In the genomic region with DNA sequence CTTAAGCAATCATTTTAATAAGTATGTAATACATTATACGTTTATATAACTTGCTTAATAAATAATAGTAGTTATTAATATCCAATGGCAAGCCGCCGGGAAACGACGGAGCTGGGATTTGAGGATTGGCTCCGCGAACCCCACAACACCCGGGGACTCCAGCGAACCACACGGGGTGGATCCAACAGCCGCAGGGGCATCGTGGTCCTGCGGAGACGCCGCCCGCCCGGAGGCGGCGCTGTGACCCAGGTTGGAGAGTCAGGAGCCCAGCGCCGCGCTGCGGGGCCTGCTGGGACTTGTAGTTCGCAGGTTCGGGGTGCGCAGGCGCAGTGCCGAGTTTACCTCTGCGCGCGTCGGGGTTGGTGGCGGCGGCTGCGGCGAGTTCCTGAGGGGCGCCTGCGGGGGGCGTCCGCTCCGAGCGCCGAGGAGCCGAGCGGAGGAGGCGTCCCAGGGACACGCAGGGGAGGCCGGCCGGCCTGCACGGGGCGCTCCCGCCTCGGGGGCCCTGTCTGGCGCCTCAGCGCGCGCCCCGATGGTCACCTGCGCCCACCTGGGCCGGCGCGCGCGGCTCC, we compare ENCODE assay signal across 1 cellular context.
TF ChIP-seq lines count a peak whose summit lies in the region.

A gene (plus strand): TSS at position 329 of the 572 bp plus-strand sequence. CDS start 204 bp downstream, at position 533.

TF ChIP-seq in HEK293, 187 proteins besides CTCF, POLR2A, EP300 and RAD21 (continued from another document and continues in another):
- TF ChIP-seq, protein P1, sequence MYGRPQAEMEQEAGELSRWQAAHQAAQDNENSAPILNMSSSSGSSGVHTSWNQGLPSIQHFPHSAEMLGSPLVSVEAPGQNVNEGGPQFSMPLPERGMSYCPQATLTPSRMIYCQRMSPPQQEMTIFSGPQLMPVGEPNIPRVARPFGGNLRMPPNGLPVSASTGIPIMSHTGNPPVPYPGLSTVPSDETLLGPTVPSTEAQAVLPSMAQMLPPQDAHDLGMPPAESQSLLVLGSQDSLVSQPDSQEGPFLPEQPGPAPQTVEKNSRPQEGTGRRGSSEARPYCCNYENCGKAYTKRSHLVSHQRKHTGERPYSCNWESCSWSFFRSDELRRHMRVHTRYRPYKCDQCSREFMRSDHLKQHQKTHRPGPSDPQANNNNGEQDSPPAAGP (tag by site-specific recombination; IDR thresholded peaks at IDR 0.05): peak; percentile 45; the same call in 1 of the 2 replicates
- TF ChIP-seq ZSCAN30 (tag by site-specific recombination; IDR thresholded peaks at IDR 0.05) (peak; percentile 80; the same call in 1 of the 2 replicates), RBAK (tag by site-specific recombination; IDR thresholded peaks at IDR 0.05) (peak; percentile 20; the same call in 1 of the 2 replicates), ZNF146 (tag by site-specific recombination; IDR thresholded peaks at IDR 0.05) (no peak), ZNF701 (tag by site-specific recombination; IDR thresholded peaks at IDR 0.05) (no peak), ZNF311 (tag by site-specific recombination; IDR thresholded peaks at IDR 0.05; ENCODE audit: borderline replicate concordance) (no peak), EGR2 (tag by site-specific recombination; IDR thresholded peaks at IDR 0.05; ENCODE audit: low read depth) (no peak), SCRT1 (tag by site-specific recombination; IDR thresholded peaks at IDR 0.05; ENCODE audit: borderline replicate concordance) (no peak), ZNF24 (tag by site-specific recombination; IDR thresholded peaks at IDR 0.05) (peak; percentile 52; the same call in 1 of the 2 replicates), KLF10 (tag by site-specific recombination; IDR thresholded peaks at IDR 0.05) (no peak), ZBTB17 (tag by site-specific recombination; IDR thresholded peaks at IDR 0.05) (peak; percentile 72), ZXDB (tag by site-specific recombination; IDR thresholded peaks at IDR 0.05) (peak; percentile 98), ZNF596 (tag by site-specific recombination; IDR thresholded peaks at IDR 0.05) (no peak), ZNF776 (tag by site-specific recombination; IDR thresholded peaks at IDR 0.05; ENCODE audit: borderline replicate concordance) (no peak), ZNF423 (tag by site-specific recombination; IDR thresholded peaks at IDR 0.05) (no peak), GFI1B (tag by site-specific recombination; IDR thresholded peaks at IDR 0.05) (no peak), ZNF121 (tag by site-specific recombination; IDR thresholded peaks at IDR 0.05) (no peak), ZNF548 (tag by site-specific recombination; IDR thresholded peaks at IDR 0.05) (no peak), ZNF571 (tag by site-specific recombination; IDR thresholded peaks at IDR 0.05) (no peak), OSR2 (tag by site-specific recombination; IDR thresholded peaks at IDR 0.05) (no peak), ZNF777 (tag by site-specific recombination; IDR thresholded peaks at IDR 0.05; ENCODE audit: borderline replicate concordance) (no peak), ZBTB48 (tag by site-specific recombination; IDR thresholded peaks at IDR 0.05) (no peak), SETDB1 (IDR thresholded peaks at IDR 0.05; ENCODE audit: insufficient read length, low read length) (no peak), GLIS1 (tag by site-specific recombination; IDR thresholded peaks at IDR 0.05) (peak; percentile 69)
- TF ChIP-seq, protein P2, sequence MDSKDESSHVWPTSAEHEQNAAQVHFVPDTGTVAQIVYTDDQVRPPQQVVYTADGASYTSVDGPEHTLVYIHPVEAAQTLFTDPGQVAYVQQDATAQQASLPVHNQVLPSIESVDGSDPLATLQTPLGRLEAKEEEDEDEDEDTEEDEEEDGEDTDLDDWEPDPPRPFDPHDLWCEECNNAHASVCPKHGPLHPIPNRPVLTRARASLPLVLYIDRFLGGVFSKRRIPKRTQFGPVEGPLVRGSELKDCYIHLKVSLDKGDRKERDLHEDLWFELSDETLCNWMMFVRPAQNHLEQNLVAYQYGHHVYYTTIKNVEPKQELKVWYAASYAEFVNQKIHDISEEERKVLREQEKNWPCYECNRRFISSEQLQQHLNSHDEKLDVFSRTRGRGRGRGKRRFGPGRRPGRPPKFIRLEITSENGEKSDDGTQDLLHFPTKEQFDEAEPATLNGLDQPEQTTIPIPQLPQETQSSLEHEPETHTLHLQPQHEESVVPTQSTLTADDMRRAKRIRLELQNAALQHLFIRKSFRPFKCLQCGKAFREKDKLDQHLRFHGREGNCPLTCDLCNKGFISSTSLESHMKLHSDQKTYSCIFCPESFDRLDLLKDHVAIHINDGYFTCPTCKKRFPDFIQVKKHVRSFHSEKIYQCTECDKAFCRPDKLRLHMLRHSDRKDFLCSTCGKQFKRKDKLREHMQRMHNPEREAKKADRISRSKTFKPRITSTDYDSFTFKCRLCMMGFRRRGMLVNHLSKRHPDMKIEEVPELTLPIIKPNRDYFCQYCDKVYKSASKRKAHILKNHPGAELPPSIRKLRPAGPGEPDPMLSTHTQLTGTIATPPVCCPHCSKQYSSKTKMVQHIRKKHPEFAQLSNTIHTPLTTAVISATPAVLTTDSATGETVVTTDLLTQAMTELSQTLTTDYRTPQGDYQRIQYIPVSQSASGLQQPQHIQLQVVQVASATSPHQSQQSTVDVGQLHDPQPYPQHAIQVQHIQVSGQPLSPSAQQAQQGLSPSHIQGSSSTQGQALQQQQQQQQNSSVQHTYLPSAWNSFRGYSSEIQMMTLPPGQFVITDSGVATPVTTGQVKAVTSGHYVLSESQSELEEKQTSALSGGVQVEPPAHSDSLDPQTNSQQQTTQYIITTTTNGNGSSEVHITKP (tag by site-specific recombination; IDR thresholded peaks at IDR 0.05): peak; percentile 74
- TF ChIP-seq, protein P3, sequence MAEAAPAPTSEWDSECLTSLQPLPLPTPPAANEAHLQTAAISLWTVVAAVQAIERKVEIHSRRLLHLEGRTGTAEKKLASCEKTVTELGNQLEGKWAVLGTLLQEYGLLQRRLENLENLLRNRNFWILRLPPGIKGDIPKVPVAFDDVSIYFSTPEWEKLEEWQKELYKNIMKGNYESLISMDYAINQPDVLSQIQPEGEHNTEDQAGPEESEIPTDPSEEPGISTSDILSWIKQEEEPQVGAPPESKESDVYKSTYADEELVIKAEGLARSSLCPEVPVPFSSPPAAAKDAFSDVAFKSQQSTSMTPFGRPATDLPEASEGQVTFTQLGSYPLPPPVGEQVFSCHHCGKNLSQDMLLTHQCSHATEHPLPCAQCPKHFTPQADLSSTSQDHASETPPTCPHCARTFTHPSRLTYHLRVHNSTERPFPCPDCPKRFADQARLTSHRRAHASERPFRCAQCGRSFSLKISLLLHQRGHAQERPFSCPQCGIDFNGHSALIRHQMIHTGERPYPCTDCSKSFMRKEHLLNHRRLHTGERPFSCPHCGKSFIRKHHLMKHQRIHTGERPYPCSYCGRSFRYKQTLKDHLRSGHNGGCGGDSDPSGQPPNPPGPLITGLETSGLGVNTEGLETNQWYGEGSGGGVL (tag by site-specific recombination; IDR thresholded peaks at IDR 0.05): no peak
- TF ChIP-seq, protein P4, sequence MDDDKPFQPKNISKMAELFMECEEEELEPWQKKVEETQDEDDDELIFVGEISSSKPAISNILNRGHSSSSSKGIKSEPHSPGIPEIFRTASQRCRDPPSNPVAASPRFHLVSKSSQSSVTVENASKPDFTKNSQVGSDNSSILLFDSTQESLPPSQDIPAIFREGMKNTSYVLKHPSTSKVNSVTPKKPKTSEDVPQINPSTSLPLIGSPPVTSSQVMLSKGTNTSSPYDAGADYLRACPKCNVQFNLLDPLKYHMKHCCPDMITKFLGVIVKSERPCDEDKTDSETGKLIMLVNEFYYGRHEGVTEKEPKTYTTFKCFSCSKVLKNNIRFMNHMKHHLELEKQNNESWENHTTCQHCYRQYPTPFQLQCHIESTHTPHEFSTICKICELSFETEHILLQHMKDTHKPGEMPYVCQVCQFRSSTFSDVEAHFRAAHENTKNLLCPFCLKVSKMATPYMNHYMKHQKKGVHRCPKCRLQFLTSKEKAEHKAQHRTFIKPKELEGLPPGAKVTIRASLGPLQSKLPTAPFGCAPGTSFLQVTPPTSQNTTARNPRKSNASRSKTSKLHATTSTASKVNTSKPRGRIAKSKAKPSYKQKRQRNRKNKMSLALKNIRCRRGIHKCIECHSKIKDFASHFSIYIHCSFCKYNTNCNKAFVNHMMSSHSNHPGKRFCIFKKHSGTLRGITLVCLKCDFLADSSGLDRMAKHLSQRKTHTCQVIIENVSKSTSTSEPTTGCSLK (tag by site-specific recombination; IDR thresholded peaks at IDR 0.05): no peak
- TF ChIP-seq, protein P5, sequence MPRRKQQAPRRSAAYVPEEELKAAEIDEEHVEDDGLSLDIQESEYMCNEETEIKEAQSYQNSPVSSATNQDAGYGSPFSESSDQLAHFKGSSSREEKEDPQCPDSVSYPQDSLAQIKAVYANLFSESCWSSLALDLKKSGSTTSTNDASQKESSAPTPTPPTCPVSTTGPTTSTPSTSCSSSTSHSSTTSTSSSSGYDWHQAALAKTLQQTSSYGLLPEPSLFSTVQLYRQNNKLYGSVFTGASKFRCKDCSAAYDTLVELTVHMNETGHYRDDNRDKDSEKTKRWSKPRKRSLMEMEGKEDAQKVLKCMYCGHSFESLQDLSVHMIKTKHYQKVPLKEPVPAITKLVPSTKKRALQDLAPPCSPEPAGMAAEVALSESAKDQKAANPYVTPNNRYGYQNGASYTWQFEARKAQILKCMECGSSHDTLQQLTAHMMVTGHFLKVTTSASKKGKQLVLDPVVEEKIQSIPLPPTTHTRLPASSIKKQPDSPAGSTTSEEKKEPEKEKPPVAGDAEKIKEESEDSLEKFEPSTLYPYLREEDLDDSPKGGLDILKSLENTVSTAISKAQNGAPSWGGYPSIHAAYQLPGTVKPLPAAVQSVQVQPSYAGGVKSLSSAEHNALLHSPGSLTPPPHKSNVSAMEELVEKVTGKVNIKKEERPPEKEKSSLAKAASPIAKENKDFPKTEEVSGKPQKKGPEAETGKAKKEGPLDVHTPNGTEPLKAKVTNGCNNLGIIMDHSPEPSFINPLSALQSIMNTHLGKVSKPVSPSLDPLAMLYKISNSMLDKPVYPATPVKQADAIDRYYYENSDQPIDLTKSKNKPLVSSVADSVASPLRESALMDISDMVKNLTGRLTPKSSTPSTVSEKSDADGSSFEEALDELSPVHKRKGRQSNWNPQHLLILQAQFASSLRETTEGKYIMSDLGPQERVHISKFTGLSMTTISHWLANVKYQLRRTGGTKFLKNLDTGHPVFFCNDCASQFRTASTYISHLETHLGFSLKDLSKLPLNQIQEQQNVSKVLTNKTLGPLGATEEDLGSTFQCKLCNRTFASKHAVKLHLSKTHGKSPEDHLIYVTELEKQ (tag by site-specific recombination; IDR thresholded peaks at IDR 0.05; ENCODE audit: borderline replicate concordance): no peak
- TF ChIP-seq, protein P6, sequence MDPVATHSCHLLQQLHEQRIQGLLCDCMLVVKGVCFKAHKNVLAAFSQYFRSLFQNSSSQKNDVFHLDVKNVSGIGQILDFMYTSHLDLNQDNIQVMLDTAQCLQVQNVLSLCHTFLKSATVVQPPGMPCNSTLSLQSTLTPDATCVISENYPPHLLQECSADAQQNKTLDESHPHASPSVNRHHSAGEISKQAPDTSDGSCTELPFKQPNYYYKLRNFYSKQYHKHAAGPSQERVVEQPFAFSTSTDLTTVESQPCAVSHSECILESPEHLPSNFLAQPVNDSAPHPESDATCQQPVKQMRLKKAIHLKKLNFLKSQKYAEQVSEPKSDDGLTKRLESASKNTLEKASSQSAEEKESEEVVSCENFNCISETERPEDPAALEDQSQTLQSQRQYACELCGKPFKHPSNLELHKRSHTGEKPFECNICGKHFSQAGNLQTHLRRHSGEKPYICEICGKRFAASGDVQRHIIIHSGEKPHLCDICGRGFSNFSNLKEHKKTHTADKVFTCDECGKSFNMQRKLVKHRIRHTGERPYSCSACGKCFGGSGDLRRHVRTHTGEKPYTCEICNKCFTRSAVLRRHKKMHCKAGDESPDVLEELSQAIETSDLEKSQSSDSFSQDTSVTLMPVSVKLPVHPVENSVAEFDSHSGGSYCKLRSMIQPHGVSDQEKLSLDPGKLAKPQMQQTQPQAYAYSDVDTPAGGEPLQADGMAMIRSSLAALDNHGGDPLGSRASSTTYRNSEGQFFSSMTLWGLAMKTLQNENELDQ (tag by site-specific recombination; IDR thresholded peaks at IDR 0.05; ENCODE audit: low read depth): no peak
- TF ChIP-seq, protein P7, sequence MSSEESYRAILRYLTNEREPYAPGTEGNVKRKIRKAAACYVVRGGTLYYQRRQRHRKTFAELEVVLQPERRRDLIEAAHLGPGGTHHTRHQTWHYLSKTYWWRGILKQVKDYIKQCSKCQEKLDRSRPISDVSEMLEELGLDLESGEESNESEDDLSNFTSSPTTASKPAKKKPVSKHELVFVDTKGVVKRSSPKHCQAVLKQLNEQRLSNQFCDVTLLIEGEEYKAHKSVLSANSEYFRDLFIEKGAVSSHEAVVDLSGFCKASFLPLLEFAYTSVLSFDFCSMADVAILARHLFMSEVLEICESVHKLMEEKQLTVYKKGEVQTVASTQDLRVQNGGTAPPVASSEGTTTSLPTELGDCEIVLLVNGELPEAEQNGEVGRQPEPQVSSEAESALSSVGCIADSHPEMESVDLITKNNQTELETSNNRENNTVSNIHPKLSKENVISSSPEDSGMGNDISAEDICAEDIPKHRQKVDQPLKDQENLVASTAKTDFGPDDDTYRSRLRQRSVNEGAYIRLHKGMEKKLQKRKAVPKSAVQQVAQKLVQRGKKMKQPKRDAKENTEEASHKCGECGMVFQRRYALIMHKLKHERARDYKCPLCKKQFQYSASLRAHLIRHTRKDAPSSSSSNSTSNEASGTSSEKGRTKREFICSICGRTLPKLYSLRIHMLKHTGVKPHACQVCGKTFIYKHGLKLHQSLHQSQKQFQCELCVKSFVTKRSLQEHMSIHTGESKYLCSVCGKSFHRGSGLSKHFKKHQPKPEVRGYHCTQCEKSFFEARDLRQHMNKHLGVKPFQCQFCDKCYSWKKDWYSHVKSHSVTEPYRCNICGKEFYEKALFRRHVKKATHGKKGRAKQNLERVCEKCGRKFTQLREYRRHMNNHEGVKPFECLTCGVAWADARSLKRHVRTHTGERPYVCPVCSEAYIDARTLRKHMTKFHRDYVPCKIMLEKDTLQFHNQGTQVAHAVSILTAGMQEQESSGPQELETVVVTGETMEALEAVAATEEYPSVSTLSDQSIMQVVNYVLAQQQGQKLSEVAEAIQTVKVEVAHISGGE (tag by site-specific recombination; conservative IDR thresholded peaks at IDR 0.05; ENCODE audit: low read depth): 0 out of 2 replicates have a peak, but pooled peaks have one; percentile 28
- TF ChIP-seq, protein P8, sequence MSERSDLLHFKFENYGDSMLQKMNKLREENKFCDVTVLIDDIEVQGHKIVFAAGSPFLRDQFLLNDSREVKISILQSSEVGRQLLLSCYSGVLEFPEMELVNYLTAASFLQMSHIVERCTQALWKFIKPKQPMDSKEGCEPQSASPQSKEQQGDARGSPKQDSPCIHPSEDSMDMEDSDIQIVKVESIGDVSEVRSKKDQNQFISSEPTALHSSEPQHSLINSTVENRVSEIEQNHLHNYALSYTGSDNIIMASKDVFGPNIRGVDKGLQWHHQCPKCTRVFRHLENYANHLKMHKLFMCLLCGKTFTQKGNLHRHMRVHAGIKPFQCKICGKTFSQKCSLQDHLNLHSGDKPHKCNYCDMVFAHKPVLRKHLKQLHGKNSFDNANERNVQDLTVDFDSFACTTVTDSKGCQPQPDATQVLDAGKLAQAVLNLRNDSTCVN (tag by site-specific recombination; optimal IDR thresholded peaks at IDR 0.05): peak; percentile 78
- TF ChIP-seq, protein P9, sequence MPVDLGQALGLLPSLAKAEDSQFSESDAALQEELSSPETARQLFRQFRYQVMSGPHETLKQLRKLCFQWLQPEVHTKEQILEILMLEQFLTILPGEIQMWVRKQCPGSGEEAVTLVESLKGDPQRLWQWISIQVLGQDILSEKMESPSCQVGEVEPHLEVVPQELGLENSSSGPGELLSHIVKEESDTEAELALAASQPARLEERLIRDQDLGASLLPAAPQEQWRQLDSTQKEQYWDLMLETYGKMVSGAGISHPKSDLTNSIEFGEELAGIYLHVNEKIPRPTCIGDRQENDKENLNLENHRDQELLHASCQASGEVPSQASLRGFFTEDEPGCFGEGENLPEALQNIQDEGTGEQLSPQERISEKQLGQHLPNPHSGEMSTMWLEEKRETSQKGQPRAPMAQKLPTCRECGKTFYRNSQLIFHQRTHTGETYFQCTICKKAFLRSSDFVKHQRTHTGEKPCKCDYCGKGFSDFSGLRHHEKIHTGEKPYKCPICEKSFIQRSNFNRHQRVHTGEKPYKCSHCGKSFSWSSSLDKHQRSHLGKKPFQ (tag by site-specific recombination; IDR thresholded peaks at IDR 0.05): no peak
